Comparison of ENCODE assay signal across 10 cellular contexts in genomic region chr5:34474573-34475021, GRCh38.
A peak's percentile ranks its signal among the peaks of the same experiment; 100 is the strongest.
DNase-seq lines count a peak whose midpoint lies in the region; ATAC-seq, FAIRE-seq and TF ChIP-seq lines count a peak whose summit lies in the region.
"Had no signal": no experiment of that assay in that cellular context is flagged by ENCODE, and none has a peak within 500 bp of the region (broad histone marks: within the 10 kb centered on the region; RNA-seq: fewer than 3 reads in every experiment).

No MANE protein-coding gene starts in this region.

- H3K9ac ChIP-seq in astrocyte (ENCODE audit: low read length) = no peak overlapping the region
- H3K9ac ChIP-seq: BLaER1 treated with 17β-estradiol and CSF1 and Interleukin-3, amounts not matched to agents 10 nM and 100 nM had no signal

- H2AFZ ChIP-seq in astrocyte (ENCODE audit: low read depth, low read length) = no peak overlapping the region

- no peak overlapping the region for H3K27ac Mint-ChIP-seq in astrocyte (ENCODE audit: unreplicated experiment)
- H3K27ac Mint-ChIP-seq in stimulated activated naive B cell treated with anti-CD40 and anti-IgM and Interleukin-4, amounts not matched to agents 10 μg/mL and 1 μg/mL and 100 μg/mL, for 72 hours = no peak overlapping the region
- H3K27ac Mint-ChIP-seq: activated naive CD8-positive, alpha-beta T cell treated with anti-CD3 and anti-CD28 coated beads, Interleukin-2, amount 10 ng/mL, durations not matched to agents 7 days and 5 days had no signal

- H3K9me3 ChIP-seq in astrocyte (ENCODE audit: insufficient read depth, low read depth, low read length) = no peaks in the 10 kb centered on the region

- H3K4me2 ChIP-seq in astrocyte (ENCODE audit: low read length) = no peak overlapping the region
- H3K4me2 ChIP-seq: BLaER1 treated with 17β-estradiol and CSF1 and Interleukin-3, amounts not matched to agents 10 nM and 100 nM had no signal

- H3K4me3 Mint-ChIP-seq in astrocyte (ENCODE audit: unreplicated experiment) = no peak overlapping the region
- H3K4me3 Mint-ChIP-seq in stimulated activated naive B cell treated with anti-CD40 and anti-IgM and Interleukin-4, amounts not matched to agents 10 μg/mL and 1 μg/mL and 100 μg/mL, for 72 hours = no peak overlapping the region
- H3K4me3 Mint-ChIP-seq: activated naive CD8-positive, alpha-beta T cell treated with anti-CD3 and anti-CD28 coated beads, Interleukin-2, amount 10 ng/mL, durations not matched to agents 7 days and 5 days had no signal

- H4K20me1 ChIP-seq in astrocyte (ENCODE audit: insufficient read depth, low read length) = no peaks in the 10 kb centered on the region
- H4K20me1 ChIP-seq: BLaER1 treated with 17β-estradiol and CSF1 and Interleukin-3, amounts not matched to agents 10 nM and 100 nM had no signal

- peaks cover 6% of the 10 kb centered on the region for H3K27me3 ChIP-seq in astrocyte (ENCODE audit: insufficient read depth, low read length)
- H3K27me3 ChIP-seq: BLaER1 treated with 17β-estradiol and CSF1 and Interleukin-3, amounts not matched to agents 10 nM and 100 nM had no signal

- H3K4me1 ChIP-seq in astrocyte (ENCODE audit: insufficient read depth, low read length) = no peaks in the 10 kb centered on the region

- H3K79me2 ChIP-seq in astrocyte (ENCODE audit: insufficient read depth, low read length) = no peaks in the 10 kb centered on the region

- no peak overlapping the region for H3K27ac ChIP-seq in astrocyte (ENCODE audit: low read depth, low read length)
- H3K27ac ChIP-seq: BLaER1 treated with 17β-estradiol and CSF1 and Interleukin-3, amounts not matched to agents 10 nM and 100 nM had no signal

- H3K4me1 Mint-ChIP-seq in astrocyte (ENCODE audit: low read depth, unreplicated experiment) = no peaks in the 10 kb centered on the region
- H3K4me1 Mint-ChIP-seq in stimulated activated naive B cell treated with anti-CD40 and anti-IgM and Interleukin-4, amounts not matched to agents 10 μg/mL and 1 μg/mL and 100 μg/mL, for 72 hours = no peaks in the 10 kb centered on the region
- H3K4me1 Mint-ChIP-seq: activated naive CD8-positive, alpha-beta T cell treated with anti-CD3 and anti-CD28 coated beads, Interleukin-2, amount 10 ng/mL, durations not matched to agents 7 days and 5 days had no signal

- H3K4me3 ChIP-seq in astrocyte (ENCODE audit: insufficient read depth, low read depth, low read length) = no peak overlapping the region
- H3K4me3 ChIP-seq: BLaER1 treated with 17β-estradiol and CSF1 and Interleukin-3, amounts not matched to agents 10 nM and 100 nM had no signal

- ATAC-seq in HG02588 (IDR thresholded peaks at IDR 0.05; ENCODE audit: unreplicated experiment) (peak; percentile 51), HG03039 (IDR thresholded peaks at IDR 0.05; ENCODE audit: unreplicated experiment) (no peak)
- peak; percentile 55 to 67 for ATAC-seq in stimulated activated naive B cell treated with anti-CD40 and anti-IgM and Interleukin-4, amounts not matched to agents 10 μg/mL and 1 μg/mL and 100 μg/mL, for 72 hours (replicated peaks)

- FAIRE-seq in astrocyte (lab: Jason Lieb, UNC) = peak; percentile 50

- DNase-seq in NCI-H1417 (lab: John Stamatoyannopoulos, UW) (peak; percentile 30 to 78 (median 67)), NCI-H1417 treated with DMSO at 0.1 percent for 48 hours (lab: John Stamatoyannopoulos, UW) (no peak), NCI-H2196 (lab: John Stamatoyannopoulos, UW; ENCODE audit: unreplicated experiment) (peak; percentile 69), astrocyte (ENCODE audit: low read depth) (peak; percentile 37), iPS DF 19.7 (ENCODE audit: low read depth, low spot score) (peak; percentile 42)
- DNase-seq in stimulated activated naive B cell treated with anti-CD40 and anti-IgM and Interleukin-4, amounts not matched to agents 10 μg/mL and 1 μg/mL and 100 μg/mL, for 72 hours = no peak
- DNase-seq: activated naive CD8-positive, alpha-beta T cell treated with anti-CD3 and anti-CD28 coated beads, Interleukin-2, amount 10 ng/mL, durations not matched to agents 7 days and 5 days had no signal

- H3K36me3 ChIP-seq in astrocyte (ENCODE audit: insufficient read depth, low read length) = no peaks in the 10 kb centered on the region
- H3K36me3 ChIP-seq: BLaER1 treated with 17β-estradiol and CSF1 and Interleukin-3, amounts not matched to agents 10 nM and 100 nM had no signal

- peak; percentile 99 for TF ChIP-seq CTCF in astrocyte (IDR thresholded peaks at IDR 0.05; ENCODE audit: insufficient read depth, low read depth, low read length)

- H3K9me3 Mint-ChIP-seq in astrocyte (ENCODE audit: unreplicated experiment) = peaks cover 11% of the 10 kb centered on the region
- H3K9me3 Mint-ChIP-seq in stimulated activated naive B cell treated with anti-CD40 and anti-IgM and Interleukin-4, amounts not matched to agents 10 μg/mL and 1 μg/mL and 100 μg/mL, for 72 hours = no peaks in the 10 kb centered on the region
- H3K9me3 Mint-ChIP-seq: activated naive CD8-positive, alpha-beta T cell treated with anti-CD3 and anti-CD28 coated beads, Interleukin-2, amount 10 ng/mL, durations not matched to agents 7 days and 5 days had no signal

- H3K36me3 Mint-ChIP-seq in astrocyte (ENCODE audit: low read depth, unreplicated experiment) = no peaks in the 10 kb centered on the region
- no peaks in the 10 kb centered on the region for H3K36me3 Mint-ChIP-seq in stimulated activated naive B cell treated with anti-CD40 and anti-IgM and Interleukin-4, amounts not matched to agents 10 μg/mL and 1 μg/mL and 100 μg/mL, for 72 hours
- H3K36me3 Mint-ChIP-seq: activated naive CD8-positive, alpha-beta T cell treated with anti-CD3 and anti-CD28 coated beads, Interleukin-2, amount 10 ng/mL, durations not matched to agents 7 days and 5 days had no signal

- peaks cover 10% of the 10 kb centered on the region for H3K27me3 Mint-ChIP-seq in astrocyte (ENCODE audit: low read depth, unreplicated experiment)
- H3K27me3 Mint-ChIP-seq in stimulated activated naive B cell treated with anti-CD40 and anti-IgM and Interleukin-4, amounts not matched to agents 10 μg/mL and 1 μg/mL and 100 μg/mL, for 72 hours = peaks cover 26 to 39% of the 10 kb centered on the region in 2 donors

Comparison
In these comparisons a context has a peak if more than half of its experiments do, and no peak if none do; other contexts are left out.
1. DNase-seq: peak in NCI-H1417 (3 of 3), NCI-H2196 (single experiment), astrocyte (single experiment) and iPS DF 19.7 (single experiment); none in NCI-H1417 treated with DMSO at 0.1 percent for 48 hours (single experiment) and stimulated activated naive B cell treated with anti-CD40 and anti-IgM and Interleukin-4, amounts not matched to agents 10 μg/mL and 1 μg/mL and 100 μg/mL, for 72 hours (single experiment).